In the genomic region with DNA sequence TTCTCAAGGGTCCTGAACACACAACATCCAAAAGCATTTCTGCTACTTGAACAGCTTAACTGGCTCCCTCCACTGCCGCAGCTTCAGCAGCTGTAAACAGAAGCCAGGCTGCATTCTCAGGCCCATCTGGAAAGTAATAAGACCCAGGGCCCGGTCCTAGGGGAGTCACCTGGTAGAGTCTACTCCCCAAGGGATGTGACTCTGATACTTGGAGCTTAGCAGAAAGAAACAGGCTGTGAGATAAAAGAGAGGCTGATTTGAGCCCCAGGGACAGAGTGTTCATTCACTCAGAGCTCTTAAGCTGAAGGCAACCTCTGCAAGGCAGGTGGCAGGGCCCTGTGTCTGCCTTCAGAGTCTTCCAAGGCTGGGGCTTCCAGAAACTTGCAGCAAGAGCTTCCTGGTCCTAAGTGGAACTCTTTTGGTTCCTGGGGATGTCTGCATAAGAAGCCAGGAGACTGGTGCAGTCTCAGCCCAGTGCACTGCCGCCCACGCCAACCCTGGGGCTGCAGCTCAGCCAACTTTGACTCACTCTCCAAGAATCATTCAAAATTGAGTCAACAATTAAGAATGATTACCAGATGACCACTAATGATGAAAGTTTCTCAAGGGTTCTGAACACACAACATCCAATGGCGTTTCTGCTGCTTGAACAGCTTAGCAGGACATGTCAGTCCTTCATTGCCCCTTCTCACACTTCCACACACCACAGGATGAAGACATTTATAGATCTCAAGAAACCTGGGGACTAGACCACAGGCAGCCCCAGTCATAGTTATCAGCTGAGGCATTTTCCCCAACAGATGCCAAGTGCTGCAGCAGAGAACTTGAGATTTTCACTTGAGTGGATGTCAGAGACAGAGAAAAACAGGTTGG, we compare ENCODE assay signal across 8 cellular contexts.
DNase-seq lines count a peak whose midpoint lies in the region; ATAC-seq and TF ChIP-seq lines count a peak whose summit lies in the region.

No MANE protein-coding gene starts in this region.

- no peak overlapping the region for H3K4me3 Mint-ChIP-seq in T-helper 17 cell

- peaks cover 36% of the 10 kb centered on the region for H3K27me3 Mint-ChIP-seq in T-helper 17 cell

- TF ChIP-seq CTCF in RWPE2 (IDR thresholded peaks at IDR 0.05; ENCODE audit: poor library complexity, severe bottlenecking): no peak

- no peaks in the 10 kb centered on the region for H3K36me3 Mint-ChIP-seq in T-helper 17 cell (ENCODE audit: low read depth)

- H3K4me1 Mint-ChIP-seq in T-helper 17 cell: no peaks in the 10 kb centered on the region

- peak; percentile 63 for ATAC-seq in HG02623 (IDR thresholded peaks at IDR 0.05; ENCODE audit: unreplicated experiment)
- ATAC-seq in RWPE2 (ENCODE audit: low read depth): peak; percentile 82
- ATAC-seq in T-helper 17 cell: no peak

- H3K27ac Mint-ChIP-seq in T-helper 17 cell: no peak overlapping the region

- peak overlapping the region; percentile 86 for H3K27ac ChIP-seq in RWPE2 (ENCODE audit: poor library complexity, severe bottlenecking)

- H3K4me3 ChIP-seq in RWPE2 (ENCODE audit: severe bottlenecking): no peak overlapping the region

- H3K4me1 ChIP-seq in RWPE2 (ENCODE audit: insufficient read depth, poor library complexity, severe bottlenecking): peaks cover 47% of the 10 kb centered on the region

- peak; percentile 96 for DNase-seq in EL
- DNase-seq in RWPE2 (ENCODE audit: low spot score): peak; percentile 81
- peak; percentile 92 for DNase-seq in kidney glomerular epithelial cell (lab: John Stamatoyannopoulos, UW)
- no peak for DNase-seq in NCI-H748 treated with DMSO at 0.1 percent for 48 hours (lab: John Stamatoyannopoulos, UW)
- no peak for DNase-seq in dermis blood vessel endothelial cell
- DNase-seq in T-helper 17 cell: no peak
- DNase-seq in KG1 (lab: John Stamatoyannopoulos, UW): no peak

- H3K36me3 ChIP-seq in RWPE2 (ENCODE audit: low read depth): no peaks in the 10 kb centered on the region

- no peaks in the 10 kb centered on the region for H3K27me3 ChIP-seq in RWPE2 (ENCODE audit: insufficient read depth, poor library complexity, severe bottlenecking)

- H3K9me3 ChIP-seq in RWPE2 (ENCODE audit: severe bottlenecking) (no peaks in the 10 kb centered on the region), T-helper 17 cell (ENCODE audit: control insufficient read depth, low read length, poor library complexity, severe bottlenecking) (no peaks in the 10 kb centered on the region)

Comparison
In these comparisons a context has a peak if more than half of its experiments do, and no peak if none do; other contexts are left out.
1. DNase-seq: peak in EL (single experiment), RWPE2 (single experiment) and kidney glomerular epithelial cell (single experiment); none in NCI-H748 treated with DMSO at 0.1 percent for 48 hours (single experiment), dermis blood vessel endothelial cell (single experiment), T-helper 17 cell (0 of 3) and KG1 (single experiment).